Comparison of ENCODE assay signal across 17 cellular contexts in genomic region chr17:45403906-45404490, GRCh38. TPM values are rescaled to one million over a fixed set of nuclear protein-coding genes. Genes with fewer than 3 reads are reported as not detected.
DNase-seq lines count a peak whose midpoint lies in the region; ATAC-seq and TF ChIP-seq lines count a peak whose summit lies in the region.
"Had no signal": no experiment of that assay in that cellular context is flagged by ENCODE, and none has a peak within 500 bp of the region (broad histone marks: within the 10 kb centered on the region; RNA-seq: fewer than 3 reads in every experiment).

No MANE protein-coding gene starts in this region.

- H3K9me2 ChIP-seq in PC-3 (replicated peaks; ENCODE audit: low read length): no peaks in the 10 kb centered on the region

- CTCF ChIA-PET in T-cell (lab: Charles Lee) (no interaction called here), PC-3 (lab: Charles Lee) (no interaction called here)
- CTCF ChIA-PET in naive thymus-derived CD4-positive, alpha-beta T cell (lab: Charles Lee): no interaction called here

- H4K20me1 ChIP-seq in PC-3 (ENCODE audit: low read length): peaks cover 11% of the 10 kb centered on the region

- no peaks in the 10 kb centered on the region for H3F3A ChIP-seq in PC-3 (ENCODE audit: low read length, unreplicated experiment)

- H3K9me3 ChIP-seq in naive thymus-derived CD4-positive, alpha-beta T cell (ENCODE audit: control insufficient read depth in 2 of 3, low read length in 3 of 3): no peaks in the 10 kb centered on the region
- H3K9me3 ChIP-seq in PC-3 (ENCODE audit: low read length) (no peaks in the 10 kb centered on the region), vagina (no peaks in the 10 kb centered on the region)
- H3K9me3 ChIP-seq: A549 had no signal

- H3K27ac ChIP-seq in naive thymus-derived CD4-positive, alpha-beta T cell (ENCODE audit: low read depth, low read length): no peak overlapping the region
- H3K27ac ChIP-seq in PC-3 (ENCODE audit: low read length): no peak overlapping the region
- H3K27ac ChIP-seq in vagina: no peak overlapping the region
- H3K27ac ChIP-seq: A549 had no signal

- TF ChIP-seq POLR2A in vagina (IDR thresholded peaks at IDR 0.05): no peak

- H3K4me2 ChIP-seq in PC-3 (ENCODE audit: low read length): no peak overlapping the region
- H3K4me2 ChIP-seq: A549 had no signal

- H3K4me1 ChIP-seq in naive thymus-derived CD4-positive, alpha-beta T cell (ENCODE audit: control insufficient read depth in 2 of 2, insufficient read depth in 2 of 2, low read length in 2 of 2): peaks cover 19 to 21% of the 10 kb centered on the region in 2 donors
- H3K4me1 ChIP-seq in PC-3 (ENCODE audit: insufficient read depth, low read length) (no peaks in the 10 kb centered on the region), vagina (peaks cover 34% of the 10 kb centered on the region)

- ATAC-seq in T-cell (replicated peaks in 1 of 4): no peak
- ATAC-seq in naive thymus-derived CD4-positive, alpha-beta T cell: no peak
- no peak for ATAC-seq in PC-3
- ATAC-seq in HG03095 (IDR thresholded peaks at IDR 0.05; ENCODE audit: unreplicated experiment): no peak
- ATAC-seq: HepG2 had no signal

- no peak overlapping the region for H3K4me3 Mint-ChIP-seq in activated naive CD4-positive, alpha-beta T cell treated with anti-CD3 and anti-CD28 coated beads, Interleukin-2, amount 50 U/mL, for 24 hours
- no peak overlapping the region for H3K4me3 Mint-ChIP-seq in T-cell
- H3K4me3 Mint-ChIP-seq in naive thymus-derived CD4-positive, alpha-beta T cell: no peak overlapping the region

- no peaks in the 10 kb centered on the region for H3K27me3 Mint-ChIP-seq in activated naive CD4-positive, alpha-beta T cell treated with anti-CD3 and anti-CD28 coated beads, Interleukin-2, amount 50 U/mL, for 24 hours
- H3K27me3 Mint-ChIP-seq in T-cell: no peaks in the 10 kb centered on the region
- H3K27me3 Mint-ChIP-seq in naive thymus-derived CD4-positive, alpha-beta T cell: no peaks in the 10 kb centered on the region

- H3K27me3 ChIP-seq in naive thymus-derived CD4-positive, alpha-beta T cell (ENCODE audit: control insufficient read depth in 2 of 2, insufficient read depth in 2 of 2, low read length in 2 of 2): no peaks in the 10 kb centered on the region
- no peaks in the 10 kb centered on the region for H3K27me3 ChIP-seq in PC-3 (ENCODE audit: low read length)
- no peaks in the 10 kb centered on the region for H3K27me3 ChIP-seq in vagina

- BruUV-seq in PC-3 (replicated peaks; lab: Mats Ljungman, UMichigan): no TSS peak

- no peak for DNase-seq in activated naive CD4-positive, alpha-beta T cell treated with Interleukin-2 at 50 U/mL for 16 hours
- DNase-seq in T-cell: no peak
- no peak for DNase-seq in naive thymus-derived CD4-positive, alpha-beta T cell
- DNase-seq in PC-3: no peak
- DNase-seq in stimulated activated CD4-positive, alpha-beta T cell treated with anti-CD3 and anti-CD28 coated beads, Interleukin-1b, Interleukin-23, amount 100 ng/mL, for 48 hours: no peak
- no peak for DNase-seq in vagina (ENCODE audit: extremely low spot score in 2 of 2)
- DNase-seq: DND-41, GDM1, Karpas-422, NCI-H1105 treated with DMSO at 0.1 percent for 48 hours, NCI-H187, NCI-H446, SIG-M5 had no signal

- peak overlapping the region; percentile 35 for H3K27ac Mint-ChIP-seq in activated naive CD4-positive, alpha-beta T cell treated with anti-CD3 and anti-CD28 coated beads, Interleukin-2, amount 50 U/mL, for 24 hours
- H3K27ac Mint-ChIP-seq in T-cell: peak overlapping the region; percentile 15 to 39
- peak overlapping the region in 6 of 9 donors; percentile 31 to 59 (median 40) for H3K27ac Mint-ChIP-seq in naive thymus-derived CD4-positive, alpha-beta T cell

- no peak for TF ChIP-seq CTCF in PC-3 (conservative IDR thresholded peaks at IDR 0.05; ENCODE audit: low read depth, low read length)
- no peak for TF ChIP-seq CTCF in vagina (IDR thresholded peaks at IDR 0.05)

- H3K9me3 Mint-ChIP-seq in activated naive CD4-positive, alpha-beta T cell treated with anti-CD3 and anti-CD28 coated beads, Interleukin-2, amount 50 U/mL, for 24 hours: no peaks in the 10 kb centered on the region
- H3K9me3 Mint-ChIP-seq in T-cell: no peaks in the 10 kb centered on the region
- H3K9me3 Mint-ChIP-seq in naive thymus-derived CD4-positive, alpha-beta T cell: no peaks in the 10 kb centered on the region

- 0 out of 2 replicates have a peak, but pooled peaks cover 11% of the 10 kb centered on the region for H3K79me2 ChIP-seq in PC-3 (ENCODE audit: low read length)

- H3K36me3 ChIP-seq in naive thymus-derived CD4-positive, alpha-beta T cell (ENCODE audit: control insufficient read depth in 2 of 3, insufficient read depth in 3 of 3, low read length in 3 of 3): peaks cover 25 to 73% (median 33%) of the 10 kb centered on the region in 3 experiments
- H3K36me3 ChIP-seq in PC-3 (ENCODE audit: low read depth, low read length): peaks cover 53% of the 10 kb centered on the region
- peaks cover 0 to 30% of the 10 kb centered on the region in 2 donors for H3K36me3 ChIP-seq in vagina

- peaks cover 6% of the 10 kb centered on the region for H3K36me3 Mint-ChIP-seq in activated naive CD4-positive, alpha-beta T cell treated with anti-CD3 and anti-CD28 coated beads, Interleukin-2, amount 50 U/mL, for 24 hours
- H3K36me3 Mint-ChIP-seq in T-cell: peaks cover 40% of the 10 kb centered on the region
- peaks cover 4 to 36% (median 19%) of the 10 kb centered on the region in 5 donors for H3K36me3 Mint-ChIP-seq in naive thymus-derived CD4-positive, alpha-beta T cell

- H3K4me1 Mint-ChIP-seq in activated naive CD4-positive, alpha-beta T cell treated with anti-CD3 and anti-CD28 coated beads, Interleukin-2, amount 50 U/mL, for 24 hours: peaks cover 26% of the 10 kb centered on the region
- peaks cover 24 to 31% (median 27%) of the 10 kb centered on the region in 3 donors for H3K4me1 Mint-ChIP-seq in T-cell
- H3K4me1 Mint-ChIP-seq in naive thymus-derived CD4-positive, alpha-beta T cell: peaks cover 21 to 35% (median 28%) of the 10 kb centered on the region in 7 donors

- H2AFZ ChIP-seq in PC-3 (ENCODE audit: low read length): no peak overlapping the region

- no peak overlapping the region for H3K4me3 ChIP-seq in naive thymus-derived CD4-positive, alpha-beta T cell (ENCODE audit: low read length)
- H3K4me3 ChIP-seq in PC-3 (ENCODE audit: low read length): no peak overlapping the region
- H3K4me3 ChIP-seq in vagina: no peak overlapping the region
- H3K4me3 ChIP-seq: A549 had no signal

- intact Hi-C loops in naive thymus-derived CD4-positive, alpha-beta T cell (cut with micrococcal nuclease): no loop called here
- intact Hi-C loops in PC-3 (cut with micrococcal nuclease): no loop called here
- intact Hi-C loops in vagina (cut with DNase I): no loop called here

- no peak overlapping the region for H3K9ac ChIP-seq in PC-3 (ENCODE audit: low read length)

- POLR2A ChIA-PET in T-cell (lab: Charles Lee) (no interaction called here), PC-3 (lab: Charles Lee; ENCODE audit: unreplicated experiment) (no interaction called here)
- POLR2A ChIA-PET in naive thymus-derived CD4-positive, alpha-beta T cell (lab: Charles Lee): no interaction called here

RNA-seq across cellular contexts. Expression of gene ARHGAP27, which starts 28.7 kb away (rescaled TPM):
- total RNA-seq in T-cell (100 to 1,000 TPM in 3 of 5 donors, 10 to 100 TPM in 2; 56.4 to 120 (median 113) TPM), PC-3 (2014; rRNA removed) (119 and 134 TPM in 2 replicates), vagina (80.0 TPM)
- 100 to 1,000 TPM in 3 of 5 experiments, 10 to 100 TPM in 2; 53.4 to 126 (median 109) TPM for total RNA-seq in naive thymus-derived CD4-positive, alpha-beta T cell
- 10 to 100 TPM; 20.1 to 38.9 TPM for polyA plus RNA-seq in naive thymus-derived CD4-positive, alpha-beta T cell
